ENCODE assay signal across 1 cellular context in genomic region chr1:51873270-51873669, GRCh38.
TF ChIP-seq lines count a peak whose summit lies in the region.

No MANE protein-coding gene starts in this region.

TF ChIP-seq in HEK293, 187 proteins besides CTCF, POLR2A, EP300 and RAD21 (continued from another document):
- TF ChIP-seq ZBTB11 (tag by site-specific recombination; conservative IDR thresholded peaks at IDR 0.05; ENCODE audit: low read depth) (peak; percentile 87), ZNF518A (tag by site-specific recombination; conservative IDR thresholded peaks at IDR 0.05; ENCODE audit: low read depth) (peak; percentile 96), ZNF292 (tag by site-specific recombination; IDR thresholded peaks at IDR 0.05; ENCODE audit: borderline replicate concordance, low read depth) (0 out of 2 replicates have a peak, but pooled peaks have one; percentile 53), RBAK (tag by site-specific recombination; IDR thresholded peaks at IDR 0.05) (peak; percentile 75), ZNF580 (tag by site-specific recombination; IDR thresholded peaks at IDR 0.05) (peak; percentile 75; the same call in 1 of the 2 replicates), ZNF501 (tag by site-specific recombination; IDR thresholded peaks at IDR 0.05) (peak; percentile 65; the same call in 1 of the 2 replicates), ZBTB21 (tag by site-specific recombination; IDR thresholded peaks at IDR 0.05) (peak; percentile 46; the same call in 1 of the 2 replicates), ZNF366 (tag by site-specific recombination; conservative IDR thresholded peaks at IDR 0.05) (0 out of 2 replicates have a peak, but pooled peaks have one; percentile 27)
TF ChIP-seq in HEK293: peak in this region for 39; not testable (repeated sequence) for 148.
